In the genomic region with DNA sequence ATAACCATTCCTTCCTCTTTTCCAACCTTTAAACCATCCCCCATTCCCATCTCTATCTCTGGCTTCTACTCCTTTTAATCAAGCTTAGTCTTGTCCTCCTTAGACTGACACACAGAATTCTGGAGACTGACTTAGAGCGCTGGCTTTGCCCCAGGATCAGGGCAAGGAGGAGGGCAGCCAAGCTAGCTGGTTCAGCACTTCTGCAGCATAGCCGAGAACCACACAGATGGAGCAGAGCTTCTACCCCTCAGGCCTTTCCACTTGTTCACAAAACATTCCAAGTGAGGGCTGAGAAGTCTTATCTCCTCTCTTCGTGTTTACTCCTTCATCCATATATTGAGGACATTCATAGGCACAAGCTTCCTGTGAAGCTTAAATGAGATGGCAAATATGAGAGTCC, we compare ENCODE assay signal across 36 cellular contexts.
"Had no signal": no experiment of that assay in that cellular context is flagged by ENCODE, and none has a peak within 500 bp of the region (broad histone marks: within the 10 kb centered on the region; RNA-seq: fewer than 3 reads in every experiment).

No MANE protein-coding gene starts in this region.

- H3K27ac ChIP-seq: ascending aorta, cardiac muscle cell, Peyer's patch, RWPE1, WERI-Rb-1 had no signal

- H3K9me3 Mint-ChIP-seq: activated CD4-positive, alpha-beta memory T cell treated with anti-CD3 and anti-CD28 coated beads, Interleukin-2, amount 10 ng/mL, durations not matched to agents 7 days and 5 days; activated naive CD8-positive, alpha-beta T cell treated with anti-CD3 and anti-CD28 coated beads, Interleukin-2, amount 50 U/mL, for 24 hours had no signal

- H3K4me1 Mint-ChIP-seq: activated CD4-positive, alpha-beta memory T cell treated with anti-CD3 and anti-CD28 coated beads, Interleukin-2, amount 10 ng/mL, durations not matched to agents 7 days and 5 days; activated CD8-positive, alpha-beta memory T cell treated with anti-CD3 and anti-CD28 coated beads, Interleukin-2, amount 10 ng/mL, durations not matched to agents 7 days and 5 days; activated naive CD4-positive, alpha-beta T cell treated with anti-CD3 and anti-CD28 coated beads, Interleukin-2, amount 10 ng/mL, durations not matched to agents 7 days and 5 days; activated naive CD8-positive, alpha-beta T cell treated with anti-CD3 and anti-CD28 coated beads, Interleukin-2, amount 50 U/mL, for 24 hours; central memory CD8-positive, alpha-beta T cell; T-cell had no signal

- H3K27me3 ChIP-seq: ascending aorta, cardiac muscle cell, Peyer's patch had no signal

- H3K4me1 ChIP-seq: ascending aorta, Peyer's patch had no signal

- H3K27me3 Mint-ChIP-seq: activated CD8-positive, alpha-beta memory T cell treated with anti-CD3 and anti-CD28 coated beads, Interleukin-2, amount 10 ng/mL, durations not matched to agents 7 days and 5 days; activated naive CD4-positive, alpha-beta T cell treated with anti-CD3 and anti-CD28 coated beads, Interleukin-2, amount 10 ng/mL, durations not matched to agents 7 days and 5 days; activated naive CD8-positive, alpha-beta T cell treated with anti-CD3 and anti-CD28 coated beads, Interleukin-2, amount 50 U/mL, for 24 hours; central memory CD8-positive, alpha-beta T cell; T-cell had no signal

- H3K27ac Mint-ChIP-seq: activated CD4-positive, alpha-beta memory T cell treated with anti-CD3 and anti-CD28 coated beads, Interleukin-2, amount 10 ng/mL, durations not matched to agents 7 days and 5 days; activated CD8-positive, alpha-beta memory T cell treated with anti-CD3 and anti-CD28 coated beads, Interleukin-2, amount 10 ng/mL, durations not matched to agents 7 days and 5 days; activated naive CD4-positive, alpha-beta T cell treated with anti-CD3 and anti-CD28 coated beads, Interleukin-2, amount 10 ng/mL, durations not matched to agents 7 days and 5 days; activated naive CD8-positive, alpha-beta T cell; activated naive CD8-positive, alpha-beta T cell treated with anti-CD3 and anti-CD28 coated beads, Interleukin-2, amount 50 U/mL, for 24 hours; T-cell had no signal

- H3K4me3 ChIP-seq: ascending aorta, cardiac muscle cell, Peyer's patch had no signal

- H3K36me3 ChIP-seq: ascending aorta, cardiac muscle cell, Peyer's patch, WERI-Rb-1 had no signal

- DNase-seq: activated CD4-positive, alpha-beta memory T cell treated with anti-CD3 and anti-CD28 coated beads, Interleukin-2, amount 10 ng/mL, durations not matched to agents 7 days and 5 days; activated CD4-positive, alpha-beta T cell treated with anti-CD3 and anti-CD28 coated beads for 1 hour; activated CD4-positive, alpha-beta T cell treated with anti-CD3 and anti-CD28 coated beads for 48 hours; activated CD4-positive, CD25-positive, alpha-beta regulatory T cell; activated CD8-positive, alpha-beta memory T cell treated with anti-CD3 and anti-CD28 coated beads for 24 hours; activated CD8-positive, alpha-beta memory T cell treated with anti-CD3 and anti-CD28 coated beads, Interleukin-2, amount 10 ng/mL, durations not matched to agents 7 days and 5 days; activated CD8-positive, alpha-beta memory T cell treated with anti-CD3 and anti-CD28 coated beads, Interleukin-2, amount 50 U/mL, for 48 hours; activated effector memory CD4-positive, alpha-beta T cell treated with Interleukin-2 at 50 U/mL for 16 hours; activated naive CD4-positive, alpha-beta T cell treated with anti-CD3 and anti-CD28 coated beads, Interleukin-2, amount 10 ng/mL, durations not matched to agents 7 days and 5 days; activated naive CD8-positive, alpha-beta T cell treated with anti-CD3 and anti-CD28 coated beads, Interleukin-2, amount 50 U/mL, for 24 hours; activated T-cell treated with anti-CD3 and anti-CD28 coated beads, Interleukin-2, amount 50 U/mL, for 48 hours; NCI-H1048; NCI-H1105 treated with DMSO at 0.1 percent for 48 hours; NCI-H1436; NCI-H1694; NCI-H1930; NCI-H2081 treated with DMSO at 0.1 percent for 48 hours; NCI-H226; NCI-H446 treated with DMSO at 0.1 percent for 48 hours; NCI-H524 treated with DMSO at 0.1 percent for 48 hours; NCI-H748 treated with DMSO at 0.1 percent for 48 hours; NK-92 treated with Interleukin-12 subunit alpha and Interleukin-12 subunit beta, amount 100 ng/mL, for 24 hours; PC-3; Peyer's patch; SIG-M5; T-cell; T-helper 2 cell; T-helper 9 cell; WERI-Rb-1 had no signal

- H3K36me3 Mint-ChIP-seq: activated CD8-positive, alpha-beta memory T cell treated with anti-CD3 and anti-CD28 coated beads, Interleukin-2, amount 10 ng/mL, durations not matched to agents 7 days and 5 days; activated naive CD4-positive, alpha-beta T cell treated with anti-CD3 and anti-CD28 coated beads, Interleukin-2, amount 10 ng/mL, durations not matched to agents 7 days and 5 days; activated naive CD8-positive, alpha-beta T cell; T-cell had no signal

- H3K4me3 Mint-ChIP-seq: activated CD4-positive, alpha-beta memory T cell treated with anti-CD3 and anti-CD28 coated beads, Interleukin-2, amount 10 ng/mL, durations not matched to agents 7 days and 5 days; activated CD8-positive, alpha-beta memory T cell treated with anti-CD3 and anti-CD28 coated beads, Interleukin-2, amount 10 ng/mL, durations not matched to agents 7 days and 5 days; activated naive CD4-positive, alpha-beta T cell treated with anti-CD3 and anti-CD28 coated beads, Interleukin-2, amount 10 ng/mL, durations not matched to agents 7 days and 5 days; activated naive CD8-positive, alpha-beta T cell; activated naive CD8-positive, alpha-beta T cell treated with anti-CD3 and anti-CD28 coated beads, Interleukin-2, amount 50 U/mL, for 24 hours; central memory CD8-positive, alpha-beta T cell; T-cell had no signal

- ATAC-seq: activated CD8-positive, alpha-beta memory T cell treated with anti-CD3 and anti-CD28 coated beads, Interleukin-2, amount 10 ng/mL, durations not matched to agents 7 days and 5 days; activated naive CD8-positive, alpha-beta T cell treated with anti-CD3 and anti-CD28 coated beads, Interleukin-2, amount 50 U/mL, for 24 hours; PC-3; Right ventricle myocardium inferior; SK-N-SH treated with all-trans-retinoic acid at 6 μM for 48 hours; T-cell had no signal

- H3K9me3 ChIP-seq: ascending aorta, Peyer's patch had no signal
